8 cellular contexts compared by ENCODE assay signal in genomic region chrX:35890699-35891098, GRCh38. TPM values are rescaled to one million over a fixed set of nuclear protein-coding genes. Genes with fewer than 3 reads are reported as not detected.
DNase-seq lines count a peak whose midpoint lies in the region; ATAC-seq and TF ChIP-seq lines count a peak whose summit lies in the region.

No MANE protein-coding gene starts in this region.

- H3K4me1 ChIP-seq in testis, result no peaks in the 10 kb centered on the region

- no peaks in the 10 kb centered on the region for H3K79me2 ChIP-seq in SU-DHL-6 (ENCODE audit: insufficient read depth, low read length)

- H3K4me3 ChIP-seq in SU-DHL-6 (ENCODE audit: insufficient read depth, low read length, poor library complexity, severe bottlenecking), result no peak overlapping the region
- H3K4me3 ChIP-seq in testis, result no peak overlapping the region

- H3K27ac ChIP-seq in SU-DHL-6 (ENCODE audit: low read depth, low read length) (no peak overlapping the region), testis (no peak overlapping the region)

- TF ChIP-seq CTCF in SU-DHL-6 (IDR thresholded peaks at IDR 0.05; ENCODE audit: insufficient read depth, low read length, poor library complexity, severe bottlenecking) (peak; percentile 39), testis (IDR thresholded peaks at IDR 0.05) (peak; percentile 19 to 32 (median 31))

- no peaks in the 10 kb centered on the region for H3K36me3 ChIP-seq in SU-DHL-6 (ENCODE audit: low read length)
- no peaks in the 10 kb centered on the region for H3K36me3 ChIP-seq in testis (ENCODE audit: low read depth, missing control alignments)

- TF ChIP-seq POLR2A in testis (IDR thresholded peaks at IDR 0.05), result no peak

- H3F3A ChIP-seq in SU-DHL-6 (ENCODE audit: insufficient read depth), result no peaks in the 10 kb centered on the region

- H3K27me3 ChIP-seq in SU-DHL-6 (ENCODE audit: low read length) (no peaks in the 10 kb centered on the region), testis (no peaks in the 10 kb centered on the region)

- no peaks in the 10 kb centered on the region for H3K9me2 ChIP-seq in SU-DHL-6 (replicated peaks; ENCODE audit: insufficient read depth, low read length)

- peak overlapping the region; percentile 17 for H3K4me2 ChIP-seq in SU-DHL-6 (ENCODE audit: low read depth, low read length, poor library complexity, severe bottlenecking)

- H3K9ac ChIP-seq in SU-DHL-6 (ENCODE audit: low read length), result no peak overlapping the region

- H2AFZ ChIP-seq in SU-DHL-6 (ENCODE audit: low read depth, low read length, severe bottlenecking), result peak overlapping the region; percentile 64

- peak; percentile 72 for ATAC-seq in GM18868 (IDR thresholded peaks at IDR 0.05; ENCODE audit: unreplicated experiment)
- no peak for ATAC-seq in left ventricle myocardium superior
- ATAC-seq in HG03571 (IDR thresholded peaks at IDR 0.05; ENCODE audit: unreplicated experiment), result no peak
- ATAC-seq in GM18909 (IDR thresholded peaks at IDR 0.05; ENCODE audit: poor library complexity, unreplicated experiment), result no peak

- intact Hi-C loops in left ventricle myocardium superior (cut with micrococcal nuclease), result no loop called here
- intact Hi-C loops in testis (cut with DNase I; ENCODE audit: low total_unique reads), result no loop called here

- DNase-seq in CD1c-positive myeloid dendritic cell (ENCODE audit: extremely low spot score), result peak; percentile 55
- peak; percentile 1 for DNase-seq in NCI-H1436 (lab: John Stamatoyannopoulos, UW)
- DNase-seq in left ventricle myocardium superior, result peak; percentile 6
- peak; percentile 61 for DNase-seq in testis

- H3K9me3 ChIP-seq in SU-DHL-6 (ENCODE audit: insufficient read depth, low read length) (no peaks in the 10 kb centered on the region), testis (no peaks in the 10 kb centered on the region)

- H4K20me1 ChIP-seq in SU-DHL-6 (ENCODE audit: low read depth, low read length), result no peaks in the 10 kb centered on the region

- 24 to 27% methylated on average over 6 to 7 of the region's 9 CpGs for WGBS in testis, 2 donors

RNA-seq across cellular contexts. Expression of gene CFAP47, which starts 28.8 kb away (rescaled TPM):
- total RNA-seq in left ventricle myocardium superior, result not detected
- total RNA-seq in testis, result 1 to 10 TPM; 3.2 to 5.4 TPM
- polyA plus RNA-seq in testis (ENCODE audit: insufficient read depth, low read depth, low replicate concordance), result 2.9 TPM

Comparison
In these comparisons a context has a peak if more than half of its experiments do, and no peak if none do; other contexts are left out.
1. DNase-seq: peak in every context shown above with its lines; median percentile 61 in testis; 55 in CD1c-positive myeloid dendritic cell; 6 in left ventricle myocardium superior; 1 in NCI-H1436.